8 cellular contexts compared by ENCODE assay signal in the genomic region with DNA sequence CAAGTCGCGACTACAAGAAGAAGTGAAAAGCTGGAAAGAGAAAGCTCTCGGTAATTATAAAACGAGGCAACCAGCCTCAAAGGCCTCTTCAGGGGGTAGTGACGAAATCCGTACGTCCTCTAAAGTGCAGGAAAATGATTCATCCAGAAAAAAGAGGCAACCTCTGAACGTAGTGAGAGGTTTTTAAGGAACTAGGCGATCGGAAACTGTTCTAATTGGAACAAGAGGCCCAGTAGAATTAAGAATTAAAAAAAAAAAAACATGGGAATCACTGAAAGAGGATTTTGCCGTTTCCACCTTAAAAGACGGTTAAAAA. TPM values are rescaled to one million over a fixed set of nuclear protein-coding genes. Genes with fewer than 3 reads are reported as not detected.
DNase-seq lines count a peak whose midpoint lies in the region; ATAC-seq and TF ChIP-seq lines count a peak whose summit lies in the region.

No MANE protein-coding gene starts in this region.

- DNase-seq in left ventricle myocardium inferior (no peak), left ventricle myocardium superior (no peak), activated B cell treated with CpG ODN at 0.5 μM for 24 hours (no peak), foreskin fibroblast (peak; percentile 58 to 79), retina (peak; percentile 58), NCI-H774 (lab: John Stamatoyannopoulos, UW) (no peak), NCI-H748 (lab: John Stamatoyannopoulos, UW; ENCODE audit: unreplicated experiment) (no peak), UCSD-AML1 (lab: John Stamatoyannopoulos, UW; ENCODE audit: unreplicated experiment) (no peak)

- peaks cover 40% of the 10 kb centered on the region for H3K36me3 ChIP-seq in left ventricle myocardium inferior

- H3K4me3 Mint-ChIP-seq in activated B cell treated with CpG ODN at 0.5 μM for 24 hours: peak overlapping the region; percentile 92

- peak overlapping the region; percentile 98 for H3K27ac ChIP-seq in left ventricle myocardium inferior (replicated peaks)

- ATAC-seq in left ventricle myocardium superior (no peak), activated B cell treated with CpG ODN at 0.5 μM for 24 hours (ENCODE audit: low read depth) (no peak)

- H3K4me1 ChIP-seq in left ventricle myocardium inferior: peaks cover 70% of the 10 kb centered on the region

- no peaks in the 10 kb centered on the region for H3K9me3 Mint-ChIP-seq in activated B cell treated with CpG ODN at 0.5 μM for 24 hours

- H3K27me3 Mint-ChIP-seq in activated B cell treated with CpG ODN at 0.5 μM for 24 hours: no peaks in the 10 kb centered on the region

- peaks cover 38% of the 10 kb centered on the region for H3K4me1 Mint-ChIP-seq in activated B cell treated with CpG ODN at 0.5 μM for 24 hours

- CTCF ChIA-PET in activated B cell treated with CpG ODN at 0.5 μM for 24 hours (lab: Charles Lee): interaction anchor here (1.1 to 1.6 kb wide), 2 partner anchors 111 to 116 kb away, joined by 3 to 4 read pairs; no protein-coding TSS in a partner anchor

- TF ChIP-seq CTCF in left ventricle myocardium inferior (IDR thresholded peaks at IDR 0.05; ENCODE audit: borderline replicate concordance) (no peak), activated B cell treated with CpG ODN at 0.5 μM for 24 hours (IDR thresholded peaks at IDR 0.05) (no peak), foreskin fibroblast (IDR thresholded peaks at IDR 0.05; ENCODE audit: low read depth, low read length) (no peak)

- POLR2A ChIA-PET in activated B cell treated with CpG ODN at 0.5 μM for 24 hours (lab: Charles Lee): interaction anchor here (0.6 to 3.5 kb wide), 12 partner anchors 9 to 1895 kb away, joined by 3 to 29 read pairs (median 4); partner anchors contain the start of genes GRPEL2, HMGXB3, PCYOX1L and PPARGC1B

- H3K27me3 ChIP-seq in left ventricle myocardium inferior (ENCODE audit: low read depth): no peaks in the 10 kb centered on the region

- H3K9me3 ChIP-seq in left ventricle myocardium inferior (replicated peaks): no peaks in the 10 kb centered on the region

- H3K27ac Mint-ChIP-seq in activated B cell treated with CpG ODN at 0.5 μM for 24 hours: peak overlapping the region; percentile 96

- H3K36me3 Mint-ChIP-seq in activated B cell treated with CpG ODN at 0.5 μM for 24 hours (ENCODE audit: low read depth): peaks cover 58% of the 10 kb centered on the region

- intact Hi-C loops in left ventricle myocardium inferior (cut with micrococcal nuclease): loop anchor here (5.0 kb wide), 1 partner anchor 108 kb away; no protein-coding TSS in a partner anchor
- intact Hi-C loops in left ventricle myocardium superior (cut with micrococcal nuclease): loop anchor here (5.0 kb wide), 1 partner anchor 108 kb away; no protein-coding TSS in a partner anchor
- intact Hi-C loops in activated B cell treated with CpG ODN at 0.5 μM for 24 hours (cut with micrococcal nuclease): loop anchor here (5.0 kb wide), 1 partner anchor 1743 kb away; no protein-coding TSS in a partner anchor

- H3K4me3 ChIP-seq in left ventricle myocardium inferior (peak overlapping the region; percentile 91), foreskin fibroblast (ENCODE audit: low read depth in 1 of 2, low read length in 2 of 2) (peak overlapping the region; percentile 100)

RNA-seq across cellular contexts. Expression of gene CSNK1A1, which starts 1.0 kb away (rescaled TPM):
- total RNA-seq in left ventricle myocardium inferior: 180 TPM
- total RNA-seq in left ventricle myocardium superior: 214 TPM
- 120 and 133 TPM in 2 replicates for total RNA-seq in activated B cell treated with CpG ODN at 0.5 μM for 24 hours

RNA-seq across cellular contexts. Expression of gene ARHGEF37, which starts 31.1 kb away (rescaled TPM):
- total RNA-seq in left ventricle myocardium inferior (22.8 TPM), left ventricle myocardium superior (32.8 TPM), activated B cell treated with CpG ODN at 0.5 μM for 24 hours (0.88 and 1.1 TPM in 2 replicates)

Comparison
In these comparisons a context has a peak if more than half of its experiments do, and no peak if none do; other contexts are left out.
1. DNase-seq: peak in foreskin fibroblast (2 of 2) and retina (single experiment); none in left ventricle myocardium inferior (single experiment), left ventricle myocardium superior (single experiment), activated B cell treated with CpG ODN at 0.5 μM for 24 hours (single experiment), NCI-H774 (single experiment), NCI-H748 (single experiment) and UCSD-AML1 (single experiment).
2. RNA of gene ARHGEF37, which starts 31.1 kb away (total RNA-seq): 32.8 TPM in left ventricle myocardium superior (single experiment) and 22.8 TPM in left ventricle myocardium inferior (single experiment); 0.88 to 1.1 TPM in activated B cell treated with CpG ODN at 0.5 μM for 24 hours; every median in the first group is over 10 times any median in the second.